1 cellular context compared by ENCODE assay signal in the genomic region with DNA sequence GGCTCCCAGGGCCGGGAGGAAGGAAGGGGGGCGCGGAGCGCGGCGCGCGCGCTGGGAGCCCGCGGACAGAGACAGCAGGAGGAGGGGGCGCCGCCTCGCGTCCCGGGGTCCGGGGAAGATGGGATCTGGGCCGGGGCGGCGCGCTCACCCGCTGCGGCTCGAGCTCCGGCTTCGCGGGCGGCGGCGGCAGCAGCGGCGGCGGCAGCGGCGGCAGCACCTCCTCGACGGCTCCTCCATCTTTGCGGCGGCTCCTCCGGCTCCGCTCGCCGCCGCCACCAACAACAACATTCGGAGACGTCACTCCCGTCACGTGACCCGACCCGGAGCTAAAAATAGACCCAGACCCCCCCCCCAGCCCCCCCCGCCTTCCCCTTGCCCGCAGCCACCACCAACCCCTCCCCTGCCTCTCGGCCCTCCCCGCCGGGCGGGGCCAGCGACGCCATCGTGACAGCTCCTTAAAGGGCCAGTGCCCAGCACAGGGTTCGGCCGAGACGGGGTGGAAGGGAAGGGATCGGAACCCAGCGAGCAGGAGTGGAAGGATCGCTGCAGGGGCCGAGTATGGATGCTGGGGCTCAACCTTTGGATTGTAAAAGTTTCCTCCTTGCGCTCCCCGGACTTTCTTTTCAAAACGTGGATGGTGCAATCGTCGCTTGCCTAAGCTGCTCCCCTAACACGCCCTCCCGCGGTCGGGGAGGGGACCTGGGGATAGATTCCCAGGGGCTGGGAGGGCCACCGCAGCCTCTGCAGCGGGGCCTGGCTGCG.
TF ChIP-seq lines count a peak whose summit lies in the region.

A gene (minus strand): TSS at position 286 of the 762 bp plus-strand sequence. CDS start 6,126 bp downstream, outside the sequence.

TF ChIP-seq in HEK293, 187 proteins besides CTCF, POLR2A, EP300 and RAD21 (continued from another document and continues in another):
- TF ChIP-seq, protein P1, sequence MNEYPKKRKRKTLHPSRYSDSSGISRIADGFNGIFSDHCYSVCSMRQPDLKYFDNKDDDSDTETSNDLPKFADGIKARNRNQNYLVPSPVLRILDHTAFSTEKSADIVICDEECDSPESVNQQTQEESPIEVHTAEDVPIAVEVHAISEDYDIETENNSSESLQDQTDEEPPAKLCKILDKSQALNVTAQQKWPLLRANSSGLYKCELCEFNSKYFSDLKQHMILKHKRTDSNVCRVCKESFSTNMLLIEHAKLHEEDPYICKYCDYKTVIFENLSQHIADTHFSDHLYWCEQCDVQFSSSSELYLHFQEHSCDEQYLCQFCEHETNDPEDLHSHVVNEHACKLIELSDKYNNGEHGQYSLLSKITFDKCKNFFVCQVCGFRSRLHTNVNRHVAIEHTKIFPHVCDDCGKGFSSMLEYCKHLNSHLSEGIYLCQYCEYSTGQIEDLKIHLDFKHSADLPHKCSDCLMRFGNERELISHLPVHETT (tag by site-specific recombination; IDR thresholded peaks at IDR 0.05) = peak; percentile 45; the same call in 1 of the 2 replicates
- no peak for TF ChIP-seq ZNF514 (tag by site-specific recombination; IDR thresholded peaks at IDR 0.05)
- TF ChIP-seq ZNF571 (tag by site-specific recombination; IDR thresholded peaks at IDR 0.05) = no peak
- no peak for TF ChIP-seq OVOL3 (tag by site-specific recombination; IDR thresholded peaks at IDR 0.05)
- no peak for TF ChIP-seq BCL11B (tag by site-specific recombination; IDR thresholded peaks at IDR 0.05; ENCODE audit: low read depth)
- peak; percentile 58 for TF ChIP-seq SP2 (tag by site-specific recombination; IDR thresholded peaks at IDR 0.05)
- no peak for TF ChIP-seq ZNF626 (tag by site-specific recombination; IDR thresholded peaks at IDR 0.05)
- TF ChIP-seq, protein P2, sequence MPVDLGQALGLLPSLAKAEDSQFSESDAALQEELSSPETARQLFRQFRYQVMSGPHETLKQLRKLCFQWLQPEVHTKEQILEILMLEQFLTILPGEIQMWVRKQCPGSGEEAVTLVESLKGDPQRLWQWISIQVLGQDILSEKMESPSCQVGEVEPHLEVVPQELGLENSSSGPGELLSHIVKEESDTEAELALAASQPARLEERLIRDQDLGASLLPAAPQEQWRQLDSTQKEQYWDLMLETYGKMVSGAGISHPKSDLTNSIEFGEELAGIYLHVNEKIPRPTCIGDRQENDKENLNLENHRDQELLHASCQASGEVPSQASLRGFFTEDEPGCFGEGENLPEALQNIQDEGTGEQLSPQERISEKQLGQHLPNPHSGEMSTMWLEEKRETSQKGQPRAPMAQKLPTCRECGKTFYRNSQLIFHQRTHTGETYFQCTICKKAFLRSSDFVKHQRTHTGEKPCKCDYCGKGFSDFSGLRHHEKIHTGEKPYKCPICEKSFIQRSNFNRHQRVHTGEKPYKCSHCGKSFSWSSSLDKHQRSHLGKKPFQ (tag by site-specific recombination; IDR thresholded peaks at IDR 0.05) = no peak
- no peak for TF ChIP-seq ZNF791 (tag by site-specific recombination; IDR thresholded peaks at IDR 0.05)
- no peak for TF ChIP-seq ZNF658 (tag by site-specific recombination; IDR thresholded peaks at IDR 0.05)
- no peak for TF ChIP-seq ZNF157 (tag by site-specific recombination; IDR thresholded peaks at IDR 0.05)
- no peak for TF ChIP-seq ZFHX2 (tag by site-specific recombination; conservative IDR thresholded peaks at IDR 0.05)
- TF ChIP-seq, protein P3, sequence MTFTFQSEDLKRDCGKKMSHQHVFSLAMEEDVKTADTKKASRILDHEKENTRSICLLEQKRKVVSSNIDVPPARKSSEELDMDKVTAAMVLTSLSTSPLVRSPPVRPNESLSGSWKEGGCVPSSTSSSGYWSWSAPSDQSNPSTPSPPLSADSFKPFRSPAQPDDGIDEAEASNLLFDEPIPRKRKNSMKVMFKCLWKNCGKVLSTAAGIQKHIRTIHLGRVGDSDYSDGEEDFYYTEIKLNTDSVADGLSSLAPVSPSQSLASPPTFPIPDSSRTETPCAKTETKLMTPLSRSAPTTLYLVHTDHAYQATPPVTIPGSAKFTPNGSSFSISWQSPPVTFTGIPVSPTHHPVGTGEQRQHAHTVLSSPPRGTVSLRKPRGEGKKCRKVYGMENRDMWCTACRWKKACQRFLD (tag by site-specific recombination; IDR thresholded peaks at IDR 0.05) = no peak
- TF ChIP-seq ZNF677 (tag by site-specific recombination; IDR thresholded peaks at IDR 0.05) = 0 out of 2 replicates have a peak, but pooled peaks have one; percentile 33
- TF ChIP-seq, protein P4, sequence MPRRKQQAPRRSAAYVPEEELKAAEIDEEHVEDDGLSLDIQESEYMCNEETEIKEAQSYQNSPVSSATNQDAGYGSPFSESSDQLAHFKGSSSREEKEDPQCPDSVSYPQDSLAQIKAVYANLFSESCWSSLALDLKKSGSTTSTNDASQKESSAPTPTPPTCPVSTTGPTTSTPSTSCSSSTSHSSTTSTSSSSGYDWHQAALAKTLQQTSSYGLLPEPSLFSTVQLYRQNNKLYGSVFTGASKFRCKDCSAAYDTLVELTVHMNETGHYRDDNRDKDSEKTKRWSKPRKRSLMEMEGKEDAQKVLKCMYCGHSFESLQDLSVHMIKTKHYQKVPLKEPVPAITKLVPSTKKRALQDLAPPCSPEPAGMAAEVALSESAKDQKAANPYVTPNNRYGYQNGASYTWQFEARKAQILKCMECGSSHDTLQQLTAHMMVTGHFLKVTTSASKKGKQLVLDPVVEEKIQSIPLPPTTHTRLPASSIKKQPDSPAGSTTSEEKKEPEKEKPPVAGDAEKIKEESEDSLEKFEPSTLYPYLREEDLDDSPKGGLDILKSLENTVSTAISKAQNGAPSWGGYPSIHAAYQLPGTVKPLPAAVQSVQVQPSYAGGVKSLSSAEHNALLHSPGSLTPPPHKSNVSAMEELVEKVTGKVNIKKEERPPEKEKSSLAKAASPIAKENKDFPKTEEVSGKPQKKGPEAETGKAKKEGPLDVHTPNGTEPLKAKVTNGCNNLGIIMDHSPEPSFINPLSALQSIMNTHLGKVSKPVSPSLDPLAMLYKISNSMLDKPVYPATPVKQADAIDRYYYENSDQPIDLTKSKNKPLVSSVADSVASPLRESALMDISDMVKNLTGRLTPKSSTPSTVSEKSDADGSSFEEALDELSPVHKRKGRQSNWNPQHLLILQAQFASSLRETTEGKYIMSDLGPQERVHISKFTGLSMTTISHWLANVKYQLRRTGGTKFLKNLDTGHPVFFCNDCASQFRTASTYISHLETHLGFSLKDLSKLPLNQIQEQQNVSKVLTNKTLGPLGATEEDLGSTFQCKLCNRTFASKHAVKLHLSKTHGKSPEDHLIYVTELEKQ (tag by site-specific recombination; IDR thresholded peaks at IDR 0.05; ENCODE audit: borderline replicate concordance) = no peak
- peak; percentile 37 for TF ChIP-seq WT1 (tag by site-specific recombination; IDR thresholded peaks at IDR 0.05)
- no peak for TF ChIP-seq ZNF221 (tag by site-specific recombination; IDR thresholded peaks at IDR 0.05; ENCODE audit: borderline replicate concordance)
- no peak for TF ChIP-seq ZNF302 (tag by site-specific recombination; IDR thresholded peaks at IDR 0.05; ENCODE audit: low read depth)
- no peak for TF ChIP-seq ZNF132 (tag by site-specific recombination; IDR thresholded peaks at IDR 0.05; ENCODE audit: borderline replicate concordance)
- no peak for TF ChIP-seq ZNF530 (tag by site-specific recombination; IDR thresholded peaks at IDR 0.05; ENCODE audit: low read depth)
- TF ChIP-seq ZXDB (tag by site-specific recombination; IDR thresholded peaks at IDR 0.05) = peak; percentile 90
- no peak for TF ChIP-seq ZNF776 (tag by site-specific recombination; IDR thresholded peaks at IDR 0.05; ENCODE audit: borderline replicate concordance)
- peak; percentile 95 for TF ChIP-seq ZNF600 (tag by site-specific recombination; IDR thresholded peaks at IDR 0.05)
- TF ChIP-seq ZNF175 (tag by site-specific recombination; IDR thresholded peaks at IDR 0.05) = no peak
- TF ChIP-seq ZBTB17 (tag by site-specific recombination; IDR thresholded peaks at IDR 0.05) = peak; percentile 99
- no peak for TF ChIP-seq SETDB1 (IDR thresholded peaks at IDR 0.05; ENCODE audit: insufficient read length, low read length)
- TF ChIP-seq ZNF274 (IDR thresholded peaks at IDR 0.05; ENCODE audit: low read length) = no peak
- no peak for TF ChIP-seq ZNF274 (tag by site-specific recombination; IDR thresholded peaks at IDR 0.05; ENCODE audit: borderline replicate concordance)
- TF ChIP-seq, protein P5, sequence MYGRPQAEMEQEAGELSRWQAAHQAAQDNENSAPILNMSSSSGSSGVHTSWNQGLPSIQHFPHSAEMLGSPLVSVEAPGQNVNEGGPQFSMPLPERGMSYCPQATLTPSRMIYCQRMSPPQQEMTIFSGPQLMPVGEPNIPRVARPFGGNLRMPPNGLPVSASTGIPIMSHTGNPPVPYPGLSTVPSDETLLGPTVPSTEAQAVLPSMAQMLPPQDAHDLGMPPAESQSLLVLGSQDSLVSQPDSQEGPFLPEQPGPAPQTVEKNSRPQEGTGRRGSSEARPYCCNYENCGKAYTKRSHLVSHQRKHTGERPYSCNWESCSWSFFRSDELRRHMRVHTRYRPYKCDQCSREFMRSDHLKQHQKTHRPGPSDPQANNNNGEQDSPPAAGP (tag by site-specific recombination; IDR thresholded peaks at IDR 0.05) = peak; percentile 71; the same call in 1 of the 2 replicates
- TF ChIP-seq ZNF16 (tag by site-specific recombination; IDR thresholded peaks at IDR 0.05; ENCODE audit: low read depth) = no peak
- TF ChIP-seq, protein P6, sequence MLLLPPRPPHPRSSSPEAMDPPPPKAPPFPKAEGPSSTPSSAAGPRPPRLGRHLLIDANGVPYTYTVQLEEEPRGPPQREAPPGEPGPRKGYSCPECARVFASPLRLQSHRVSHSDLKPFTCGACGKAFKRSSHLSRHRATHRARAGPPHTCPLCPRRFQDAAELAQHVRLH (tag by site-specific recombination; IDR thresholded peaks at IDR 0.05) = 0 out of 2 replicates have a peak, but pooled peaks have one; percentile 29
- peak; percentile 63 for TF ChIP-seq ZBTB8A (tag by site-specific recombination; IDR thresholded peaks at IDR 0.05)
- no peak for TF ChIP-seq ZNF621 (tag by site-specific recombination; IDR thresholded peaks at IDR 0.05)
- no peak for TF ChIP-seq ZNF624 (tag by site-specific recombination; IDR thresholded peaks at IDR 0.05)
- TF ChIP-seq OSR2 (tag by site-specific recombination; IDR thresholded peaks at IDR 0.05) = no peak
- TF ChIP-seq, protein P7, sequence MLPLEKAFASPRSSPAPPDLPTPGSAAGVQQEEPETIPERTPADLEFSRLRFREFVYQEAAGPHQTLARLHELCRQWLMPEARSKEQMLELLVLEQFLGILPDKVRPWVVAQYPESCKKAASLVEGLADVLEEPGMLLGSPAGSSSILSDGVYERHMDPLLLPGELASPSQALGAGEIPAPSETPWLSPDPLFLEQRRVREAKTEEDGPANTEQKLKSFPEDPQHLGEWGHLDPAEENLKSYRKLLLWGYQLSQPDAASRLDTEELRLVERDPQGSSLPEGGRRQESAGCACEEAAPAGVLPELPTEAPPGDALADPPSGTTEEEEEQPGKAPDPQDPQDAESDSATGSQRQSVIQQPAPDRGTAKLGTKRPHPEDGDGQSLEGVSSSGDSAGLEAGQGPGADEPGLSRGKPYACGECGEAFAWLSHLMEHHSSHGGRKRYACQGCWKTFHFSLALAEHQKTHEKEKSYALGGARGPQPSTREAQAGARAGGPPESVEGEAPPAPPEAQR (tag by site-specific recombination; IDR thresholded peaks at IDR 0.05) = no peak
- TF ChIP-seq, protein P8, sequence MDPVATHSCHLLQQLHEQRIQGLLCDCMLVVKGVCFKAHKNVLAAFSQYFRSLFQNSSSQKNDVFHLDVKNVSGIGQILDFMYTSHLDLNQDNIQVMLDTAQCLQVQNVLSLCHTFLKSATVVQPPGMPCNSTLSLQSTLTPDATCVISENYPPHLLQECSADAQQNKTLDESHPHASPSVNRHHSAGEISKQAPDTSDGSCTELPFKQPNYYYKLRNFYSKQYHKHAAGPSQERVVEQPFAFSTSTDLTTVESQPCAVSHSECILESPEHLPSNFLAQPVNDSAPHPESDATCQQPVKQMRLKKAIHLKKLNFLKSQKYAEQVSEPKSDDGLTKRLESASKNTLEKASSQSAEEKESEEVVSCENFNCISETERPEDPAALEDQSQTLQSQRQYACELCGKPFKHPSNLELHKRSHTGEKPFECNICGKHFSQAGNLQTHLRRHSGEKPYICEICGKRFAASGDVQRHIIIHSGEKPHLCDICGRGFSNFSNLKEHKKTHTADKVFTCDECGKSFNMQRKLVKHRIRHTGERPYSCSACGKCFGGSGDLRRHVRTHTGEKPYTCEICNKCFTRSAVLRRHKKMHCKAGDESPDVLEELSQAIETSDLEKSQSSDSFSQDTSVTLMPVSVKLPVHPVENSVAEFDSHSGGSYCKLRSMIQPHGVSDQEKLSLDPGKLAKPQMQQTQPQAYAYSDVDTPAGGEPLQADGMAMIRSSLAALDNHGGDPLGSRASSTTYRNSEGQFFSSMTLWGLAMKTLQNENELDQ (tag by site-specific recombination; IDR thresholded peaks at IDR 0.05; ENCODE audit: low read depth) = no peak
- TF ChIP-seq ZNF549 (tag by site-specific recombination; IDR thresholded peaks at IDR 0.05) = no peak
- no peak for TF ChIP-seq ZNF544 (tag by site-specific recombination; IDR thresholded peaks at IDR 0.05)
- TF ChIP-seq, protein P9, sequence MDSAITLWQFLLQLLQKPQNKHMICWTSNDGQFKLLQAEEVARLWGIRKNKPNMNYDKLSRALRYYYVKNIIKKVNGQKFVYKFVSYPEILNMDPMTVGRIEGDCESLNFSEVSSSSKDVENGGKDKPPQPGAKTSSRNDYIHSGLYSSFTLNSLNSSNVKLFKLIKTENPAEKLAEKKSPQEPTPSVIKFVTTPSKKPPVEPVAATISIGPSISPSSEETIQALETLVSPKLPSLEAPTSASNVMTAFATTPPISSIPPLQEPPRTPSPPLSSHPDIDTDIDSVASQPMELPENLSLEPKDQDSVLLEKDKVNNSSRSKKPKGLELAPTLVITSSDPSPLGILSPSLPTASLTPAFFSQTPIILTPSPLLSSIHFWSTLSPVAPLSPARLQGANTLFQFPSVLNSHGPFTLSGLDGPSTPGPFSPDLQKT (IDR thresholded peaks at IDR 0.05; ENCODE audit: borderline replicate concordance, low read depth, low read length) = no peak
- TF ChIP-seq ZBTB48 (tag by site-specific recombination; IDR thresholded peaks at IDR 0.05) = peak; percentile 98
- TF ChIP-seq HOXA7 (CRISPR knock-in tag; IDR thresholded peaks at IDR 0.05; ENCODE audit: borderline replicate concordance) = no peak
- no peak for TF ChIP-seq ZNF747 (tag by site-specific recombination; IDR thresholded peaks at IDR 0.05)
- peak; percentile 89 for TF ChIP-seq ZFP69B (tag by site-specific recombination; IDR thresholded peaks at IDR 0.05)
- no peak for TF ChIP-seq ZNF654 (tag by site-specific recombination; IDR thresholded peaks at IDR 0.05; ENCODE audit: low read depth)
- no peak for TF ChIP-seq ZNF433 (tag by site-specific recombination; IDR thresholded peaks at IDR 0.05; ENCODE audit: low read depth)
- no peak for TF ChIP-seq ZNF664 (tag by site-specific recombination; IDR thresholded peaks at IDR 0.05)
- TF ChIP-seq ZNF394 (tag by site-specific recombination; IDR thresholded peaks at IDR 0.05; ENCODE audit: borderline replicate concordance) = peak; percentile 87
- no peak for TF ChIP-seq SCRT1 (tag by site-specific recombination; IDR thresholded peaks at IDR 0.05; ENCODE audit: borderline replicate concordance)
- peak; percentile 50 for TF ChIP-seq KLF10 (tag by site-specific recombination; IDR thresholded peaks at IDR 0.05)
- TF ChIP-seq ZNF76 (tag by site-specific recombination; IDR thresholded peaks at IDR 0.05; ENCODE audit: borderline replicate concordance, low read depth) = 0 out of 2 replicates have a peak, but pooled peaks have one; percentile 31
